Comparison of ENCODE assay signal across 29 cellular contexts in genomic region chr20:52207020-52207810, GRCh38.
"Had no signal": no experiment of that assay in that cellular context is flagged by ENCODE, and none has a peak within 500 bp of the region (broad histone marks: within the 10 kb centered on the region; RNA-seq: fewer than 3 reads in every experiment).

No MANE protein-coding gene starts in this region.

- H3K4me3 Mint-ChIP-seq: immature natural killer cell; naive thymus-derived CD8-positive, alpha-beta T cell; nephron progenitor cell; stimulated activated memory B cell treated with anti-CD40 and anti-IgM and Interleukin-4, amounts not matched to agents 10 μg/mL and 1 μg/mL and 100 μg/mL, for 72 hours; type B pancreatic cell had no signal

- H3K4me1 ChIP-seq: lower lobe of right lung, psoas muscle, spleen, testis, tibial artery had no signal

- FAIRE-seq: colon, frontal cortex had no signal

- H3K9me3 ChIP-seq: esophagus squamous epithelium, lower lobe of right lung, ovary, psoas muscle, testis, tibial artery had no signal

- DNase-seq: dorsolateral prefrontal cortex; effector CD4-positive, alpha-beta T cell; esophagus squamous epithelium; hypothalamus; immature natural killer cell; islet precursor cell; kidney glomerular epithelial cell; left colon; left ventricle myocardium superior; lower lobe of right lung; naive thymus-derived CD8-positive, alpha-beta T cell; nephron progenitor cell; occipital lobe; ovary; posterior cingulate gyrus; psoas muscle; right cardiac atrium; spleen; stimulated activated CD4-positive, alpha-beta T cell treated with anti-CD3 and anti-CD28 coated beads, Interleukin-4, amount 100 ng/mL, for 4 hours; stimulated activated naive CD8-positive, alpha-beta T cell treated with anti-CD3 and anti-CD28 coated beads, Interleukin-15, Interleukin-2, amounts not matched to agents 100 U/mL and 50 U/mL, for 24 hours; substantia nigra; testis; tibial artery had no signal

- H3K27ac Mint-ChIP-seq: immature natural killer cell; naive thymus-derived CD8-positive, alpha-beta T cell; nephron progenitor cell; stimulated activated memory B cell treated with anti-CD40 and anti-IgM and Interleukin-4, amounts not matched to agents 10 μg/mL and 1 μg/mL and 100 μg/mL, for 72 hours; type B pancreatic cell had no signal

- H3K27ac ChIP-seq: dorsolateral prefrontal cortex, epithelial cell of prostate, esophagus squamous epithelium, lower lobe of right lung, ovary, psoas muscle, skin epidermis, spleen, testis, tibial artery had no signal

- H3K4me1 Mint-ChIP-seq: immature natural killer cell; naive thymus-derived CD8-positive, alpha-beta T cell; nephron progenitor cell; stimulated activated memory B cell treated with anti-CD40 and anti-IgM and Interleukin-4, amounts not matched to agents 10 μg/mL and 1 μg/mL and 100 μg/mL, for 72 hours had no signal

- H3K36me3 ChIP-seq: esophagus squamous epithelium, lower lobe of right lung, ovary, spleen, tibial artery had no signal

- H3K9me3 Mint-ChIP-seq: type B pancreatic cell had no signal

- H3K27me3 ChIP-seq: ovary, testis had no signal

- ATAC-seq: left ventricle myocardium superior; lower lobe of right lung; naive thymus-derived CD8-positive, alpha-beta T cell; psoas muscle; right cardiac atrium; stimulated activated memory B cell treated with anti-CD40 and anti-IgM and Interleukin-4, amounts not matched to agents 10 μg/mL and 1 μg/mL and 100 μg/mL, for 72 hours; stimulated activated naive CD8-positive, alpha-beta T cell treated with anti-CD3 and anti-CD28 coated beads, Interleukin-15, Interleukin-2, amounts not matched to agents 100 U/mL and 50 U/mL, for 24 hours had no signal

- H3K36me3 Mint-ChIP-seq: immature natural killer cell; stimulated activated memory B cell treated with anti-CD40 and anti-IgM and Interleukin-4, amounts not matched to agents 10 μg/mL and 1 μg/mL and 100 μg/mL, for 72 hours; type B pancreatic cell had no signal

- H3K4me3 ChIP-seq: dorsolateral prefrontal cortex, esophagus squamous epithelium, lower lobe of right lung, ovary, psoas muscle, skin epidermis, spleen, testis, tibial artery had no signal
